In the genomic region with DNA sequence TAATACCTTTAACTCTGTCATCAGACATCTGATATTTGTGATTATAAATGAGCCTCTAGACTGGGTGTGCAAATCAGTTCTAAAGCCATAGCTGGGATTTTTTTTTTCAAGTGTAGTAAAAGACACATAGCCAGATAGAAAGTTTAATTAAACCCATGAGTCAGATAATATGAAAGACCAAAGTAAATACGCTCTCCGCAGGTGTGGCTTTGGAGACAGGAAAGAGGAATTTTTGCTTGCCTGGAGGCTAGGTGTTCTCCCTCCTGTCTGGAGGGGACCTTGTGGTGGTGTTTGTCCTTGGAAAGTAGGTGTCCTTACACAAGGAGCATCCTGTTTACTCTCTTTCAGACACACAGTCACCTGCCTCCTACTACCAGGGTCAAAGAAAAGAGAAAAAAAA, we compare ENCODE assay signal across 19 cellular contexts.
"Had no signal": no experiment of that assay in that cellular context is flagged by ENCODE, and none has a peak within 500 bp of the region (broad histone marks: within the 10 kb centered on the region; RNA-seq: fewer than 3 reads in every experiment).

No MANE protein-coding gene starts in this region.

- H3K27ac ChIP-seq: gastrocnemius medialis, heart left ventricle, lower lobe of right lung, psoas muscle had no signal

- H3K27ac Mint-ChIP-seq: activated B cell treated with CpG ODN at 0.5 μM for 24 hours; activated CD8-positive, alpha-beta T cell treated with anti-CD3 and anti-CD28 coated beads for 36 hours; activated naive CD8-positive, alpha-beta T cell treated with anti-CD3 and anti-CD28 coated beads, Interleukin-2, amount 10 ng/mL, durations not matched to agents 7 days and 5 days; dendritic cell treated with granulocyte-macrophage colony-stimulating factor and Interleukin-4, amounts not matched to agents 40 ng/mL and 50 ng/mL, for 4 days; immature natural killer cell; mesothelial cell of epicardium; stimulated activated effector memory CD8-positive, alpha-beta T cell treated with anti-CD3 and anti-CD28 coated beads, Interleukin-12 subunit alpha, Interleukin-12 subunit beta, amount 100 ng/mL, for 72 hours had no signal

- H3K36me3 Mint-ChIP-seq: activated naive CD8-positive, alpha-beta T cell treated with anti-CD3 and anti-CD28 coated beads, Interleukin-2, amount 10 ng/mL, durations not matched to agents 7 days and 5 days; stimulated activated effector memory CD8-positive, alpha-beta T cell treated with anti-CD3 and anti-CD28 coated beads, Interleukin-12 subunit alpha, Interleukin-12 subunit beta, amount 100 ng/mL, for 72 hours had no signal

- H3K9me3 Mint-ChIP-seq: activated CD8-positive, alpha-beta T cell treated with anti-CD3 and anti-CD28 coated beads for 36 hours; activated naive CD8-positive, alpha-beta T cell treated with anti-CD3 and anti-CD28 coated beads, Interleukin-2, amount 10 ng/mL, durations not matched to agents 7 days and 5 days; dendritic cell treated with granulocyte-macrophage colony-stimulating factor and Interleukin-4, amounts not matched to agents 40 ng/mL and 50 ng/mL, for 4 days; stimulated activated effector memory CD8-positive, alpha-beta T cell treated with anti-CD3 and anti-CD28 coated beads, Interleukin-12 subunit alpha, Interleukin-12 subunit beta, amount 100 ng/mL, for 72 hours had no signal

- H3K4me3 Mint-ChIP-seq: activated B cell treated with CpG ODN at 0.5 μM for 24 hours; activated CD8-positive, alpha-beta T cell treated with anti-CD3 and anti-CD28 coated beads for 36 hours; activated naive CD8-positive, alpha-beta T cell treated with anti-CD3 and anti-CD28 coated beads, Interleukin-2, amount 10 ng/mL, durations not matched to agents 7 days and 5 days; dendritic cell treated with granulocyte-macrophage colony-stimulating factor and Interleukin-4, amounts not matched to agents 40 ng/mL and 50 ng/mL, for 4 days; immature natural killer cell; mesothelial cell of epicardium; stimulated activated effector memory CD8-positive, alpha-beta T cell treated with anti-CD3 and anti-CD28 coated beads, Interleukin-12 subunit alpha, Interleukin-12 subunit beta, amount 100 ng/mL, for 72 hours had no signal

- H3K4me3 ChIP-seq: gastrocnemius medialis, heart left ventricle, lower lobe of right lung, psoas muscle had no signal

- H3K27me3 ChIP-seq: gastrocnemius medialis had no signal

- DNase-seq: activated B cell treated with CpG ODN at 0.5 μM for 24 hours; activated CD4-positive, alpha-beta T cell treated with anti-CD3 and anti-CD28 coated beads for 48 hours; activated CD8-positive, alpha-beta memory T cell treated with anti-CD3 and anti-CD28 coated beads, Interleukin-2, amount 50 U/mL, for 4 hours; activated CD8-positive, alpha-beta T cell treated with anti-CD3 and anti-CD28 coated beads for 36 hours; activated naive CD8-positive, alpha-beta T cell treated with anti-CD3 and anti-CD28 coated beads, Interleukin-2, amount 10 ng/mL, durations not matched to agents 7 days and 5 days; cerebellar nuclear complex; effector memory CD4-positive, alpha-beta T cell; heart left ventricle; immature natural killer cell; left cardiac atrium; lower lobe of right lung; stimulated activated CD4-positive, alpha-beta T cell treated with anti-CD3 and anti-CD28 coated beads, Interleukin-12 subunit alpha, Interleukin-12 subunit beta, amount 100 ng/mL, for 4 hours; stimulated activated CD4-positive, alpha-beta T cell treated with anti-CD3 and anti-CD28 coated beads, Interleukin-2, amount 100 ng/mL, for 24 hours; T-helper 2 cell had no signal

- H3K4me1 ChIP-seq: gastrocnemius medialis, lower lobe of right lung, psoas muscle had no signal

- H3K4me1 Mint-ChIP-seq: activated B cell treated with CpG ODN at 0.5 μM for 24 hours; activated naive CD8-positive, alpha-beta T cell treated with anti-CD3 and anti-CD28 coated beads, Interleukin-2, amount 10 ng/mL, durations not matched to agents 7 days and 5 days; immature natural killer cell; mesothelial cell of epicardium; stimulated activated effector memory CD8-positive, alpha-beta T cell treated with anti-CD3 and anti-CD28 coated beads, Interleukin-12 subunit alpha, Interleukin-12 subunit beta, amount 100 ng/mL, for 72 hours had no signal

- ATAC-seq: activated CD8-positive, alpha-beta T cell treated with anti-CD3 and anti-CD28 coated beads for 36 hours; heart left ventricle; psoas muscle; stimulated activated effector memory CD8-positive, alpha-beta T cell treated with anti-CD3 and anti-CD28 coated beads, Interleukin-12 subunit alpha, Interleukin-12 subunit beta, amount 100 ng/mL, for 72 hours had no signal

- H3K36me3 ChIP-seq: gastrocnemius medialis, heart left ventricle, lower lobe of right lung had no signal

- H3K9me3 ChIP-seq: gastrocnemius medialis, lower lobe of right lung, psoas muscle had no signal
